Comparison of ENCODE assay signal across 1 cellular context in the genomic region with DNA sequence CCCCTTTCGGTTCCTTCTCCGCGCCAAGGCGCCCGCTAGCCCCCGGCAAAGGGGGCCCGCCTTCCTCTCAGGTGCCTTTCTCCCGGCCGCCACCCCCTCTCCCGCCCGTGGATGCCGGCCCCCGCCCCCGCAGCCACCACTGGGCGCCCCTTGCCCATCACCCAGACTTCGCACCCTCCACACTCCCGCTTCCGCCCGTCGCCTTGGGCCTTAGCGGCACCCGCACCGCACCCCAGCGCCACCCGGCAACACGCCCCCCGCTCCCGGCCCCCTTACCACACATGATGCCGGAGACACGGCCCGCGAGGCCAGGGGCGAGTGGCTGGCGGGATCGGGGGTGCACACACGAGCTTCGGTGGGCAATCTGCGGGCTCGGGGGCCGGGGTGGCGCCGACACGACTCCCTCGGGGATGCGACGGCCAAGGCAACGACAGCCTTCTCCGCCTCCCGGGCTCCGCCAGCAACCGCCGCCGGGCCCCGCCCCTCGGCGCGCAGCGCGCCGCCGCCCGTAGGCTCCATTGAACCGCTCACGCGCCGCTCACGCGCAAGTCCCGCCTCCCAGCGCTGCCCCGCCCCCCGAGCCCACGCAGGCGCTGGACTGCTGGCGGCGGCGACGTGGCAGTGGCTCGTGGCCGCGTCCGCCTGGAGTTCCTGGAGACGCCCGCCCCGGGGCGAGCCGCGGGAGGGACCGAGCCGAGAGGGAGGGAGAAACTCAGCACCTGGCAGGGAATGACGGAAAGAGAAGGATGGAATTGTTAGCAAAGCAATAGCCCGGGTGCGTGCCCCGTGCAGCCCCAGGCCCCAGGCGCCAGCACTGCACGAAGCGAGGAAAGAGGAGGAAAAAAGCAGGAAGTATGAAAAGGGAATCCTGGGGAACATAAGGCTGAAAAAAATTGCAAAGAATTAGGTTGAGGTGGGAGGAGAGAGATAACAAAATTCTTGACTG.
A peak's percentile ranks its signal among the peaks of the same experiment; 100 is the strongest.
TF ChIP-seq lines count a peak whose summit lies in the region.

Gene GFPT1 (minus strand): TSS at position 439 of the 946 bp plus-strand sequence. CDS start 156 bp downstream, at position 283.

TF ChIP-seq in HepG2, 621 proteins besides CTCF, POLR2A, EP300 and RAD21 (continued from another document):
- TF ChIP-seq PAXIP1 (CRISPR knock-in tag; conservative IDR thresholded peaks at IDR 0.05) = 0 out of 2 replicates have a peak, but pooled peaks have one; percentile 36
- TF ChIP-seq, protein P1, sequence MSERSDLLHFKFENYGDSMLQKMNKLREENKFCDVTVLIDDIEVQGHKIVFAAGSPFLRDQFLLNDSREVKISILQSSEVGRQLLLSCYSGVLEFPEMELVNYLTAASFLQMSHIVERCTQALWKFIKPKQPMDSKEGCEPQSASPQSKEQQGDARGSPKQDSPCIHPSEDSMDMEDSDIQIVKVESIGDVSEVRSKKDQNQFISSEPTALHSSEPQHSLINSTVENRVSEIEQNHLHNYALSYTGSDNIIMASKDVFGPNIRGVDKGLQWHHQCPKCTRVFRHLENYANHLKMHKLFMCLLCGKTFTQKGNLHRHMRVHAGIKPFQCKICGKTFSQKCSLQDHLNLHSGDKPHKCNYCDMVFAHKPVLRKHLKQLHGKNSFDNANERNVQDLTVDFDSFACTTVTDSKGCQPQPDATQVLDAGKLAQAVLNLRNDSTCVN (CRISPR knock-in tag; IDR thresholded peaks at IDR 0.05; ENCODE audit: borderline replicate concordance) = 0 out of 2 replicates have a peak, but pooled peaks have one; percentile 11
- peak; percentile 94 for TF ChIP-seq IKZF4 (CRISPR knock-in tag; IDR thresholded peaks at IDR 0.05; ENCODE audit: borderline replicate concordance, low read depth, not compliant biosample characterization)
- peak; percentile 78; the same call in 1 of the 2 replicates for TF ChIP-seq ZFP90 (CRISPR knock-in tag; IDR thresholded peaks at IDR 0.05; ENCODE audit: borderline replicate concordance)
- TF ChIP-seq ZKSCAN8 (CRISPR knock-in tag; IDR thresholded peaks at IDR 0.05; ENCODE audit: borderline replicate concordance) = peak; percentile 62; the same call in 1 of the 2 replicates
- TF ChIP-seq ZNF253 (CRISPR knock-in tag; IDR thresholded peaks at IDR 0.05; ENCODE audit: borderline replicate concordance) = peak; percentile 25; the same call in 1 of the 2 replicates
- TF ChIP-seq MTA1 (CRISPR knock-in tag; IDR thresholded peaks at IDR 0.05; ENCODE audit: borderline replicate concordance) = peak; percentile 92
- peak; percentile 70 for TF ChIP-seq AGO1 (IDR thresholded peaks at IDR 0.05; ENCODE audit: low read depth, low read length, poor library complexity, severe bottlenecking)
- TF ChIP-seq TCF12 (IDR thresholded peaks at IDR 0.05) = no peak
- peak; percentile 28; the same call in 1 of the 2 replicates for TF ChIP-seq TCF12 (CRISPR knock-in tag; IDR thresholded peaks at IDR 0.05)
- peak; percentile 94 for TF ChIP-seq SNAI1 (CRISPR knock-in tag; IDR thresholded peaks at IDR 0.05; ENCODE audit: borderline replicate concordance)
- TF ChIP-seq, protein P2, sequence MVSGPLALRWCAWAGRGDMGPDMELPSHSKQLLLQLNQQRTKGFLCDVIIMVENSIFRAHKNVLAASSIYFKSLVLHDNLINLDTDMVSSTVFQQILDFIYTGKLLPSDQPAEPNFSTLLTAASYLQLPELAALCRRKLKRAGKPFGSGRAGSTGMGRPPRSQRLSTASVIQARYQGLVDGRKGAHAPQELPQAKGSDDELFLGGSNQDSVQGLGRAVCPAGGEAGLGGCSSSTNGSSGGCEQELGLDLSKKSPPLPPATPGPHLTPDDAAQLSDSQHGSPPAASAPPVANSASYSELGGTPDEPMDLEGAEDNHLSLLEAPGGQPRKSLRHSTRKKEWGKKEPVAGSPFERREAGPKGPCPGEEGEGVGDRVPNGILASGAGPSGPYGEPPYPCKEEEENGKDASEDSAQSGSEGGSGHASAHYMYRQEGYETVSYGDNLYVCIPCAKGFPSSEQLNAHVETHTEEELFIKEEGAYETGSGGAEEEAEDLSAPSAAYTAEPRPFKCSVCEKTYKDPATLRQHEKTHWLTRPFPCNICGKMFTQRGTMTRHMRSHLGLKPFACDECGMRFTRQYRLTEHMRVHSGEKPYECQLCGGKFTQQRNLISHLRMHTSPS (CRISPR knock-in tag; IDR thresholded peaks at IDR 0.05; ENCODE audit: low read depth) = no peak
- TF ChIP-seq CHCHD3 (CRISPR knock-in tag; IDR thresholded peaks at IDR 0.05) = peak; percentile 86; the same call in 1 of the 2 replicates
- peak; percentile 38; the same call in 1 of the 2 replicates for TF ChIP-seq ZBTB39 (CRISPR knock-in tag; IDR thresholded peaks at IDR 0.05)
- 0 out of 2 replicates have a peak, but pooled peaks have one; percentile 33 for TF ChIP-seq KDM4B (CRISPR knock-in tag; IDR thresholded peaks at IDR 0.05)
